In the genomic region with DNA sequence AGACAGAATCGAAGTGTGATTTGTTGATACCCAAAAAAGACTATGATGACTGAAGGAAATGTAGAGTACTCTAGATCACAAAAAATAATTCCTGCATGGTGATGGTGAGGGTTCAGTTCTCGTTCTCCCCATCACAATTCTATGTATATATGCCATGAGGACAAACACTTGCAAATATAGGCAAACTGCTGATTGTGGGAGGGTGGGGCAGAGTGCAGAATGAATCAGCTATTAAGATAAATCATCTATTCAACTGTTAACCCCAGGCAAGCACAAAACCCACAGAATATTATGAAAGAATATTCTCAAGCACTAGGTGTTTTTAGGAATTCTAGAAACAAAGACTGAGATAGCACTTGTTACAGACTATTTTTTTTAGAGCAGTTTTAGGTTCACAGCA, we compare ENCODE assay signal across 34 cellular contexts.
"Had no signal": no experiment of that assay in that cellular context is flagged by ENCODE, and none has a peak within 500 bp of the region (broad histone marks: within the 10 kb centered on the region; RNA-seq: fewer than 3 reads in every experiment).

No MANE protein-coding gene starts in this region.

- H3K4me3 Mint-ChIP-seq: activated CD4-positive, alpha-beta memory T cell treated with anti-CD3 and anti-CD28 coated beads for 36 hours; activated CD4-positive, alpha-beta T cell treated with anti-CD3 and anti-CD28 coated beads for 36 hours; activated CD4-positive, alpha-beta T cell treated with anti-CD3 and anti-CD28 coated beads, Interleukin-2, amount 10 ng/mL, durations not matched to agents 24 days and 14 days; activated CD8-positive, alpha-beta memory T cell treated with anti-CD3 and anti-CD28 coated beads, Interleukin-2, amount 10 ng/mL, durations not matched to agents 7 days and 5 days; activated CD8-positive, alpha-beta T cell treated with anti-CD3 and anti-CD28 coated beads, Interleukin-2, amount 10 ng/mL, durations not matched to agents 7 days and 5 days; activated naive CD4-positive, alpha-beta T cell treated with anti-CD3 and anti-CD28 coated beads, Interleukin-2, amount 10 ng/mL, durations not matched to agents 7 days and 5 days; activated naive CD8-positive, alpha-beta T cell; activated naive CD8-positive, alpha-beta T cell treated with anti-CD3 and anti-CD28 coated beads, Interleukin-2, amount 50 U/mL, for 24 hours; activated T-helper 1 cell treated with anti-CD3 and anti-CD28 coated beads, Interleukin-12 subunit alpha, Interleukin-12 subunit beta, Interleukin-2, Interleukin-4 antibody, amounts not matched to agents 30 ng/mL and 10 ng/mL and 1 ng/mL, durations not matched to agents 14 hours and 24 hours and 36 hours; dendritic cell treated with granulocyte-macrophage colony-stimulating factor and Interleukin-4, amounts not matched to agents 40 ng/mL and 50 ng/mL, for 4 days; endodermal cell had no signal

- H3K4me3 ChIP-seq: adrenal gland, body of pancreas, cardiac muscle cell, coronary artery, dorsolateral prefrontal cortex, gastrocnemius medialis, heart left ventricle had no signal

- H3K27ac ChIP-seq: adrenal gland, body of pancreas, cardiac muscle cell, coronary artery, dorsolateral prefrontal cortex, gastrocnemius medialis, heart left ventricle had no signal

- H3K36me3 ChIP-seq: adrenal gland, cardiac muscle cell, gastrocnemius medialis, heart left ventricle had no signal

- H3K27ac Mint-ChIP-seq: activated CD4-positive, alpha-beta memory T cell treated with anti-CD3 and anti-CD28 coated beads for 36 hours; activated CD4-positive, alpha-beta T cell treated with anti-CD3 and anti-CD28 coated beads for 36 hours; activated CD4-positive, alpha-beta T cell treated with anti-CD3 and anti-CD28 coated beads, Interleukin-2, amount 10 ng/mL, durations not matched to agents 24 days and 14 days; activated CD8-positive, alpha-beta memory T cell treated with anti-CD3 and anti-CD28 coated beads, Interleukin-2, amount 10 ng/mL, durations not matched to agents 7 days and 5 days; activated CD8-positive, alpha-beta T cell treated with anti-CD3 and anti-CD28 coated beads, Interleukin-2, amount 10 ng/mL, durations not matched to agents 7 days and 5 days; activated naive CD4-positive, alpha-beta T cell treated with anti-CD3 and anti-CD28 coated beads, Interleukin-2, amount 10 ng/mL, durations not matched to agents 7 days and 5 days; activated naive CD8-positive, alpha-beta T cell; activated naive CD8-positive, alpha-beta T cell treated with anti-CD3 and anti-CD28 coated beads, Interleukin-2, amount 50 U/mL, for 24 hours; activated T-helper 1 cell treated with anti-CD3 and anti-CD28 coated beads, Interleukin-12 subunit alpha, Interleukin-12 subunit beta, Interleukin-2, Interleukin-4 antibody, amounts not matched to agents 30 ng/mL and 10 ng/mL and 1 ng/mL, durations not matched to agents 14 hours and 24 hours and 36 hours; activated T-helper 2 cell treated with anti-CD3 and anti-CD28 coated beads, Interferon-gamma antibody, Interleukin-2, Interleukin-4, amounts not matched to agents 10 μg/mL and 5 μg/mL and 100 μg/mL, durations not matched to agents 14 hours and 24 hours and 36 hours; dendritic cell treated with granulocyte-macrophage colony-stimulating factor and Interleukin-4, amounts not matched to agents 40 ng/mL and 50 ng/mL, for 4 days; endodermal cell had no signal

- H3K4me1 Mint-ChIP-seq: activated CD4-positive, alpha-beta T cell treated with anti-CD3 and anti-CD28 coated beads, Interleukin-2, amount 10 ng/mL, durations not matched to agents 24 days and 14 days; activated CD8-positive, alpha-beta memory T cell treated with anti-CD3 and anti-CD28 coated beads, Interleukin-2, amount 10 ng/mL, durations not matched to agents 7 days and 5 days; activated naive CD4-positive, alpha-beta T cell treated with anti-CD3 and anti-CD28 coated beads, Interleukin-2, amount 10 ng/mL, durations not matched to agents 7 days and 5 days; endodermal cell had no signal

- H3K9me3 ChIP-seq: adrenal gland, body of pancreas, gastrocnemius medialis, heart left ventricle had no signal

- H3K36me3 Mint-ChIP-seq: activated CD4-positive, alpha-beta memory T cell treated with anti-CD3 and anti-CD28 coated beads for 36 hours; activated CD8-positive, alpha-beta memory T cell treated with anti-CD3 and anti-CD28 coated beads, Interleukin-2, amount 10 ng/mL, durations not matched to agents 7 days and 5 days; activated naive CD4-positive, alpha-beta T cell treated with anti-CD3 and anti-CD28 coated beads, Interleukin-2, amount 10 ng/mL, durations not matched to agents 7 days and 5 days; activated naive CD8-positive, alpha-beta T cell had no signal

- H3K4me1 ChIP-seq: adrenal gland, body of pancreas, gastrocnemius medialis, heart left ventricle had no signal

- DNase-seq: activated CD4-positive, alpha-beta memory T cell treated with anti-CD3 and anti-CD28 coated beads for 36 hours; activated CD4-positive, alpha-beta T cell treated with anti-CD3 and anti-CD28 coated beads for 36 hours; activated CD4-positive, alpha-beta T cell treated with anti-CD3 and anti-CD28 coated beads, Interleukin-2, amount 10 ng/mL, durations not matched to agents 24 days and 14 days; activated CD4-positive, CD25-positive, alpha-beta regulatory T cell; activated CD4-positive, CD25-positive, alpha-beta regulatory T cell treated with anti-CD3 and anti-CD28 coated beads, Interleukin-2, amount 50 U/mL, for 72 hours; activated CD8-positive, alpha-beta memory T cell treated with anti-CD3 and anti-CD28 coated beads, Interleukin-2, amount 10 ng/mL, durations not matched to agents 7 days and 5 days; activated CD8-positive, alpha-beta memory T cell treated with anti-CD3 and anti-CD28 coated beads, Interleukin-2, amount 50 U/mL, for 4 hours; activated CD8-positive, alpha-beta T cell treated with anti-CD3 and anti-CD28 coated beads, Interleukin-2, amount 10 ng/mL, durations not matched to agents 7 days and 5 days; activated gamma-delta T cell; activated naive CD4-positive, alpha-beta T cell; activated naive CD4-positive, alpha-beta T cell treated with anti-CD3 and anti-CD28 coated beads, Interleukin-2, amount 10 ng/mL, durations not matched to agents 7 days and 5 days; activated naive CD8-positive, alpha-beta T cell treated with anti-CD3 and anti-CD28 coated beads, Interleukin-2, amount 50 U/mL, for 24 hours; activated T-cell treated with anti-CD3 and anti-CD28 coated beads, Interleukin-2, amount 50 U/mL, for 1 hour; activated T-cell treated with anti-CD3 and anti-CD28 coated beads, Interleukin-2, amount 50 U/mL, for 48 hours; adrenal gland; amygdala; aorta; body of pancreas; central memory CD4-positive, alpha-beta T cell; cerebellar nuclear complex; dorsolateral prefrontal cortex; effector memory CD4-positive, alpha-beta T cell; endodermal cell; foreskin fibroblast; gastrocnemius medialis; glutamatergic neuron; heart left ventricle; T-helper 2 cell had no signal

- H3K9me3 Mint-ChIP-seq: activated CD4-positive, alpha-beta memory T cell treated with anti-CD3 and anti-CD28 coated beads for 36 hours; activated naive CD4-positive, alpha-beta T cell treated with anti-CD3 and anti-CD28 coated beads, Interleukin-2, amount 10 ng/mL, durations not matched to agents 7 days and 5 days; activated naive CD8-positive, alpha-beta T cell treated with anti-CD3 and anti-CD28 coated beads, Interleukin-2, amount 50 U/mL, for 24 hours; activated T-helper 1 cell treated with anti-CD3 and anti-CD28 coated beads, Interleukin-12 subunit alpha, Interleukin-12 subunit beta, Interleukin-2, Interleukin-4 antibody, amounts not matched to agents 30 ng/mL and 10 ng/mL and 1 ng/mL, durations not matched to agents 14 hours and 24 hours and 36 hours; activated T-helper 2 cell treated with anti-CD3 and anti-CD28 coated beads, Interferon-gamma antibody, Interleukin-2, Interleukin-4, amounts not matched to agents 10 μg/mL and 5 μg/mL and 100 μg/mL, durations not matched to agents 14 hours and 24 hours and 36 hours; dendritic cell treated with granulocyte-macrophage colony-stimulating factor and Interleukin-4, amounts not matched to agents 40 ng/mL and 50 ng/mL, for 4 days; endodermal cell had no signal

- ATAC-seq: activated CD4-positive, alpha-beta T cell treated with anti-CD3 and anti-CD28 coated beads for 36 hours; activated CD8-positive, alpha-beta memory T cell treated with anti-CD3 and anti-CD28 coated beads, Interleukin-2, amount 10 ng/mL, durations not matched to agents 7 days and 5 days; activated CD8-positive, alpha-beta T cell treated with anti-CD3 and anti-CD28 coated beads, Interleukin-2, amount 10 ng/mL, durations not matched to agents 7 days and 5 days; activated naive CD8-positive, alpha-beta T cell treated with anti-CD3 and anti-CD28 coated beads, Interleukin-2, amount 50 U/mL, for 24 hours; body of pancreas; gastrocnemius medialis; heart left ventricle had no signal
